19 cellular contexts compared by ENCODE assay signal in the genomic region with DNA sequence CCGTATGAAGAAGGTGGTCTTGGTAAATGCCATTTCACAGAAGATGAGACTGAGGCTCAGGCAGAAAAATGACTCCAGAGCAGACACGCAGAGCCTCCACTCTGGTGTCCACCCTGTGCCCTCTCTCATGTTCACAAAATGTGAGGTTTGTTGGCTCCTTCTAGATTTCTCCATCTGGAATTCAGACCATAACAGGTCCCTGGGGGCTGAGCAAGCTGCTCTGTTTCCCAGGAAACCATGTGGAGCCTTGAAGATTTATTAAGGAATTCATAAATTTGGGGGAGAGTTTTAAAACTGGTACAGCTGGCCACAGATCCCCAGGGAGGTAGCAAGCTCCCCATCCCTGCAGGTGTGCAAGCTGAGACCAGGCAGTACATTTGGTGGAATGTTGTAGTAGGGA. TPM values are rescaled to one million over a fixed set of nuclear protein-coding genes. Genes with fewer than 3 reads are reported as not detected.
DNase-seq lines count a peak whose midpoint lies in the region; ATAC-seq and TF ChIP-seq lines count a peak whose summit lies in the region.
"Had no signal": no experiment of that assay in that cellular context is flagged by ENCODE, and none has a peak within 500 bp of the region (broad histone marks: within the 10 kb centered on the region; RNA-seq: fewer than 3 reads in every experiment).

No MANE protein-coding gene starts in this region.

- TF ChIP-seq CTCF in AG10803 (conservative IDR thresholded peaks at IDR 0.05; ENCODE audit: low read length) (no peak), fibroblast of the aortic adventitia (IDR thresholded peaks at IDR 0.05; ENCODE audit: insufficient read depth, low read length) (no peak)

- DNase-seq in AG10803 (ENCODE audit: low read depth) (peak; percentile 92), GM04503 (ENCODE audit: low read depth) (peak; percentile 68), NCI-H524 (lab: John Stamatoyannopoulos, UW) (peak; percentile 32 to 59), fibroblast of the aortic adventitia (ENCODE audit: low read depth) (peak; percentile 43), NCI-H82 treated with DMSO at 0.1 percent for 48 hours (lab: John Stamatoyannopoulos, UW; ENCODE audit: unreplicated experiment) (no peak), dedifferentiated amniotic fluid mesenchymal stem cell (ENCODE audit: extremely low spot score) (no peak), DMS153 (lab: John Stamatoyannopoulos, UW) (no peak)
- DNase-seq: KG1, MV-4-11, NCI-H1417, NCI-H187, NCI-H2107, NCI-H226, NCI-H748 treated with DMSO at 0.1 percent for 48 hours, SHP77, SK-N-SH had no signal

- ATAC-seq in GM21367 (IDR thresholded peaks at IDR 0.05; ENCODE audit: unreplicated experiment): no peak

- H3K4me3 ChIP-seq in AG10803 (ENCODE audit: low read length): no peak overlapping the region
- no peak overlapping the region for H3K4me3 ChIP-seq in fibroblast of the aortic adventitia (ENCODE audit: low read depth, low read length)
- H3K4me3 ChIP-seq: BLaER1 had no signal

RNA-seq across cellular contexts. Expression of gene SIRPA, which starts 38.8 kb away (rescaled TPM):
- total RNA-seq in fibroblast of the aortic adventitia (ENCODE audit: low replicate concordance): 12.2 and 18.3 TPM in 2 replicates
- total RNA-seq: OCI-LY7 had no signal

Comparison
In these comparisons a context has a peak if more than half of its experiments do, and no peak if none do; other contexts are left out.
1. DNase-seq: peak in AG10803 (single experiment), GM04503 (single experiment), NCI-H524 (2 of 2) and fibroblast of the aortic adventitia (single experiment); none in NCI-H82 treated with DMSO at 0.1 percent for 48 hours (single experiment), dedifferentiated amniotic fluid mesenchymal stem cell (single experiment) and DMS153 (single experiment).